ENCODE assay signal across 1 cellular context in the genomic region with DNA sequence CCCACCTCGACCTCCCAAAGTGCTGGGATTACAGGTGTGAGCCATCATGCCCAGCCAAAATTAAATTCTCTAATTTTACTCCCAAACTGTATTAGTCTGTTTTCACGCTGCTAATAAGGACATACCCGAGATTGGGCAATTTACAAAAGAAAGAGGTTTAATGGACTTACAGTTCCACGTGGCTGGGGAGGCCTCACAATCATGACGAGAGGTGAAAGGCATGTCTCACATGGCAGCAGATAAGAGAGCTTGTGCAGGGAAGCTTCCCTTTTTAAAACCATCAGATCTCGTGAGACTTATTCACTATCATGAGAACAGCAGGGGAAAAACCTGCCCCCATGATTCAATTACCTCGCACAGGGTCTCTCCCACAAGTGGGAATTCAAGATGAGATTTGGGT.
TF ChIP-seq lines count a peak whose summit lies in the region.

No MANE protein-coding gene starts in this region.

TF ChIP-seq in K562, 482 proteins besides CTCF, POLR2A, EP300 and RAD21:
- TF ChIP-seq ZNF766 (CRISPR knock-in tag; conservative IDR thresholded peaks at IDR 0.05) = 0 out of 2 replicates have a peak, but pooled peaks have one; percentile 49
- peak; percentile 48 to 68; a peak in 3 of 4 replicates for TF ChIP-seq TRIM24 (IDR thresholded peaks at IDR 0.05)
- TF ChIP-seq MGA (IDR thresholded peaks at IDR 0.05) = peak; percentile 63
- TF ChIP-seq L3MBTL2 (IDR thresholded peaks at IDR 0.05) = peak; percentile 81
- TF ChIP-seq CC2D1A (IDR thresholded peaks at IDR 0.05) = peak; percentile 20; the same call in 1 of the 2 replicates
